19 cellular contexts compared by ENCODE assay signal in genomic region chrX:119635799-119636198, GRCh38. TPM values are rescaled to one million over a fixed set of nuclear protein-coding genes. Genes with fewer than 3 reads are reported as not detected.
DNase-seq lines count a peak whose midpoint lies in the region; ATAC-seq and TF ChIP-seq lines count a peak whose summit lies in the region.
"Had no signal": no experiment of that assay in that cellular context is flagged by ENCODE, and none has a peak within 500 bp of the region (broad histone marks: within the 10 kb centered on the region; RNA-seq: fewer than 3 reads in every experiment).

No MANE protein-coding gene starts in this region.

- H3K36me3 ChIP-seq in Karpas-422 (ENCODE audit: insufficient read depth, low read length): no peaks in the 10 kb centered on the region
- H3K36me3 ChIP-seq: lower lobe of right lung, thoracic aorta had no signal

- H3K9ac ChIP-seq in Karpas-422 (ENCODE audit: low read length): no peak overlapping the region

- no peak overlapping the region for H3K4me3 Mint-ChIP-seq in activated CD4-positive, alpha-beta T cell treated with anti-CD3 and anti-CD28 coated beads, Interleukin-2, amount 10 ng/mL, durations not matched to agents 24 days and 14 days
- H3K4me3 Mint-ChIP-seq in activated T-helper 2 cell treated with anti-CD3 and anti-CD28 coated beads, Interferon-gamma antibody, Interleukin-2, Interleukin-4, amounts not matched to agents 10 μg/mL and 5 μg/mL and 100 μg/mL, durations not matched to agents 14 hours and 24 hours and 36 hours (ENCODE audit: low read depth): no peak overlapping the region
- H3K4me3 Mint-ChIP-seq in nephron progenitor cell: no peak overlapping the region

- intact Hi-C loops in activated CD4-positive, alpha-beta T cell treated with anti-CD3 and anti-CD28 coated beads, Interleukin-2, amount 10 ng/mL, durations not matched to agents 24 days and 14 days (cut with micrococcal nuclease): no loop called here
- intact Hi-C loops in activated T-helper 2 cell treated with anti-CD3 and anti-CD28 coated beads, Interferon-gamma antibody, Interleukin-2, Interleukin-4, amounts not matched to agents 10 μg/mL and 5 μg/mL and 100 μg/mL, durations not matched to agents 14 hours and 24 hours and 36 hours (cut with micrococcal nuclease): no loop called here

- H3K4me2 ChIP-seq in Karpas-422 (ENCODE audit: low read depth, low read length, poor library complexity, severe bottlenecking): no peak overlapping the region
- H3K4me2 ChIP-seq: A549, smooth muscle cell had no signal

- no peak overlapping the region for H3K4me3 ChIP-seq in Karpas-422 (ENCODE audit: low read length)
- H3K4me3 ChIP-seq: A549, coronary artery, esophagus squamous epithelium, lower lobe of right lung, smooth muscle cell, thoracic aorta had no signal

- H3K9me3 ChIP-seq in Karpas-422 (ENCODE audit: low read length): no peaks in the 10 kb centered on the region
- H3K9me3 ChIP-seq: A549, esophagus squamous epithelium, lower lobe of right lung, thoracic aorta had no signal

- no peaks in the 10 kb centered on the region for H4K20me1 ChIP-seq in Karpas-422 (ENCODE audit: insufficient read depth, low read depth, low read length)

- no peaks in the 10 kb centered on the region for H3K27me3 Mint-ChIP-seq in activated CD4-positive, alpha-beta T cell treated with anti-CD3 and anti-CD28 coated beads, Interleukin-2, amount 10 ng/mL, durations not matched to agents 24 days and 14 days
- no peaks in the 10 kb centered on the region for H3K27me3 Mint-ChIP-seq in activated T-helper 2 cell treated with anti-CD3 and anti-CD28 coated beads, Interferon-gamma antibody, Interleukin-2, Interleukin-4, amounts not matched to agents 10 μg/mL and 5 μg/mL and 100 μg/mL, durations not matched to agents 14 hours and 24 hours and 36 hours (ENCODE audit: low read depth)
- H3K27me3 Mint-ChIP-seq in nephron progenitor cell (ENCODE audit: low read depth, poor library complexity): peaks cover 3% of the 10 kb centered on the region

- H3K4me1 Mint-ChIP-seq in activated CD4-positive, alpha-beta T cell treated with anti-CD3 and anti-CD28 coated beads, Interleukin-2, amount 10 ng/mL, durations not matched to agents 24 days and 14 days: peaks cover 16% of the 10 kb centered on the region
- H3K4me1 Mint-ChIP-seq in activated T-helper 2 cell treated with anti-CD3 and anti-CD28 coated beads, Interferon-gamma antibody, Interleukin-2, Interleukin-4, amounts not matched to agents 10 μg/mL and 5 μg/mL and 100 μg/mL, durations not matched to agents 14 hours and 24 hours and 36 hours (ENCODE audit: low read depth): peaks cover 9% of the 10 kb centered on the region
- H3K4me1 Mint-ChIP-seq in nephron progenitor cell: no peaks in the 10 kb centered on the region

- H3K27ac ChIP-seq in Karpas-422 (ENCODE audit: low read length): no peak overlapping the region
- H3K27ac ChIP-seq: A549, coronary artery, esophagus squamous epithelium, lower lobe of right lung, thoracic aorta had no signal

- H3K27me3 ChIP-seq in Karpas-422 (ENCODE audit: low read length): no peaks in the 10 kb centered on the region
- H3K27me3 ChIP-seq: esophagus squamous epithelium had no signal

- H3K9me2 ChIP-seq in Karpas-422 (replicated peaks; ENCODE audit: insufficient read depth, low read length): no peaks in the 10 kb centered on the region

- ATAC-seq in HG02885 (IDR thresholded peaks at IDR 0.05; ENCODE audit: poor library complexity, unreplicated experiment): peak; percentile 4
- ATAC-seq: A549, lower lobe of right lung had no signal

- no peaks in the 10 kb centered on the region for H3K4me1 ChIP-seq in Karpas-422 (ENCODE audit: low read length)
- H3K4me1 ChIP-seq: A549, esophagus squamous epithelium, lower lobe of right lung had no signal

- H2AFZ ChIP-seq in Karpas-422 (ENCODE audit: low read length): no peak overlapping the region

- H3K79me2 ChIP-seq in Karpas-422 (ENCODE audit: low read length): no peaks in the 10 kb centered on the region

- H3K36me3 Mint-ChIP-seq in activated CD4-positive, alpha-beta T cell treated with anti-CD3 and anti-CD28 coated beads, Interleukin-2, amount 10 ng/mL, durations not matched to agents 24 days and 14 days (ENCODE audit: low read depth): peaks cover 56% of the 10 kb centered on the region
- peaks cover 69% of the 10 kb centered on the region for H3K36me3 Mint-ChIP-seq in activated T-helper 2 cell treated with anti-CD3 and anti-CD28 coated beads, Interferon-gamma antibody, Interleukin-2, Interleukin-4, amounts not matched to agents 10 μg/mL and 5 μg/mL and 100 μg/mL, durations not matched to agents 14 hours and 24 hours and 36 hours (ENCODE audit: low read depth)
- H3K36me3 Mint-ChIP-seq in nephron progenitor cell (ENCODE audit: low read depth): peaks cover 77% of the 10 kb centered on the region

- no peak for TF ChIP-seq CTCF in nephron progenitor cell (IDR thresholded peaks at IDR 0.05)

- no peaks in the 10 kb centered on the region for H3K9me3 Mint-ChIP-seq in activated CD4-positive, alpha-beta T cell treated with anti-CD3 and anti-CD28 coated beads, Interleukin-2, amount 10 ng/mL, durations not matched to agents 24 days and 14 days
- H3K9me3 Mint-ChIP-seq in activated T-helper 2 cell treated with anti-CD3 and anti-CD28 coated beads, Interferon-gamma antibody, Interleukin-2, Interleukin-4, amounts not matched to agents 10 μg/mL and 5 μg/mL and 100 μg/mL, durations not matched to agents 14 hours and 24 hours and 36 hours: no peaks in the 10 kb centered on the region
- H3K9me3 Mint-ChIP-seq in nephron progenitor cell: peaks cover 64% of the 10 kb centered on the region

- peak overlapping the region; percentile 83 for H3K27ac Mint-ChIP-seq in activated CD4-positive, alpha-beta T cell treated with anti-CD3 and anti-CD28 coated beads, Interleukin-2, amount 10 ng/mL, durations not matched to agents 24 days and 14 days
- H3K27ac Mint-ChIP-seq in activated T-helper 2 cell treated with anti-CD3 and anti-CD28 coated beads, Interferon-gamma antibody, Interleukin-2, Interleukin-4, amounts not matched to agents 10 μg/mL and 5 μg/mL and 100 μg/mL, durations not matched to agents 14 hours and 24 hours and 36 hours: peak overlapping the region; percentile 53
- H3K27ac Mint-ChIP-seq in nephron progenitor cell: peak overlapping the region; percentile 36

- no peak for DNase-seq in activated CD4-positive, alpha-beta T cell treated with anti-CD3 and anti-CD28 coated beads, Interleukin-2, amount 10 ng/mL, durations not matched to agents 24 days and 14 days
- DNase-seq in activated CD4-positive, alpha-beta T cell treated with anti-CD3 and anti-CD28 coated beads for 4 hours: no peak
- DNase-seq in activated T-helper 2 cell treated with anti-CD3 and anti-CD28 coated beads, Interferon-gamma antibody, Interleukin-2, Interleukin-4, amounts not matched to agents 10 μg/mL and 5 μg/mL and 100 μg/mL, durations not matched to agents 14 hours and 24 hours and 36 hours (ENCODE audit: low spot score): no peak
- no peak for DNase-seq in nephron progenitor cell
- DNase-seq in RPMI8226: no peak
- no peak for DNase-seq in Karpas-422
- DNase-seq in NK-92 treated with Interleukin-12 subunit alpha and Interleukin-12 subunit beta, amount 100 ng/mL, for 24 hours (lab: John Stamatoyannopoulos, UW): no peak
- DNase-seq: activated CD8-positive, alpha-beta memory T cell treated with anti-CD3 and anti-CD28 coated beads for 24 hours; amygdala; DMS 273 treated with DMSO at 0.1 percent for 48 hours; esophagus squamous epithelium; hippocampal formation; lower lobe of right lung; T1000 had no signal

RNA-seq across cellular contexts. Expression of gene NKRF, which starts 29.6 kb away (rescaled TPM):
- 28.0 and 29.8 TPM in 2 replicates for total RNA-seq in activated CD4-positive, alpha-beta T cell treated with anti-CD3 and anti-CD28 coated beads, Interleukin-2, amount 10 ng/mL, durations not matched to agents 24 days and 14 days
- 25.1 and 25.9 TPM in 2 replicates for total RNA-seq in activated T-helper 2 cell treated with anti-CD3 and anti-CD28 coated beads, Interferon-gamma antibody, Interleukin-2, Interleukin-4, amounts not matched to agents 10 μg/mL and 5 μg/mL and 100 μg/mL, durations not matched to agents 14 hours and 24 hours and 36 hours
- total RNA-seq in Karpas-422 (2014; rRNA removed; shearing (Covaris generic); ENCODE audit: low replicate concordance): 10.1 and 18.0 TPM in 2 replicates

RNA-seq across cellular contexts. Expression of gene SEPTIN6, which starts 57.2 kb away (rescaled TPM):
- total RNA-seq in activated CD4-positive, alpha-beta T cell treated with anti-CD3 and anti-CD28 coated beads, Interleukin-2, amount 10 ng/mL, durations not matched to agents 24 days and 14 days: 151 and 153 TPM in 2 replicates
- 175 and 179 TPM in 2 replicates for total RNA-seq in activated T-helper 2 cell treated with anti-CD3 and anti-CD28 coated beads, Interferon-gamma antibody, Interleukin-2, Interleukin-4, amounts not matched to agents 10 μg/mL and 5 μg/mL and 100 μg/mL, durations not matched to agents 14 hours and 24 hours and 36 hours
- 20.2 and 23.2 TPM in 2 replicates for total RNA-seq in Karpas-422 (2014; rRNA removed; shearing (Covaris generic); ENCODE audit: low replicate concordance)
